ENCODE assay signal across 38 cellular contexts in the genomic region with DNA sequence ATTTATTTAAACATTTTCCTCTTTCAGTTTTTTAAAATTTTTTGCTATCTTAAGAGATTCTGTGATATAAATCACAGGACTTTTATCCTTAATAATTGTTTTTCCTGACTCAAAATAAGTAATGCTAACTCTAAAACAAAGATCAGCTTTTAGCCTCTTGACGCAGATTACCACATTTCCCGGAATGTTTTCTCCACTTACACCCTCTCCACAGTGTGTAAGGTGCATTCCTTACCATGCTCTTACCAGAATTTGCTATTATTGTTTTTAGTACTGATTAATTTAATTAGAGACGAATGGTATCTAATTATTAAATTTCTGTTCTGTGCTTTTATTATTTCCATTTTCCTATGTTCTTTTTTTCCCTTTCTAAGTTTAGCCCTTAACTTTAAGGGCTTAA. TPM values are rescaled to one million over a fixed set of nuclear protein-coding genes. Genes with fewer than 3 reads are reported as not detected.
"Had no signal": no experiment of that assay in that cellular context is flagged by ENCODE, and none has a peak within 500 bp of the region (broad histone marks: within the 10 kb centered on the region; RNA-seq: fewer than 3 reads in every experiment).

No MANE protein-coding gene starts in this region.

- H3K27me3 ChIP-seq: MG63 had no signal

- DNase-seq: Karpas-422, Kasumi-1, MG63, MM.1S, MV-4-11, NCI-H1048, NCI-H1092, NCI-H1092 treated with DMSO at 0.1 percent for 48 hours, NCI-H1105, NCI-H1105 treated with DMSO at 0.1 percent for 48 hours, NCI-H1417, NCI-H1417 treated with DMSO at 0.1 percent for 48 hours, NCI-H1436, NCI-H1436 treated with DMSO at 0.1 percent for 48 hours, NCI-H146, NCI-H1694, NCI-H1694 treated with DMSO at 0.1 percent for 48 hours, NCI-H187, NCI-H187 treated with DMSO at 0.1 percent for 48 hours, NCI-H1930, NCI-H2029, NCI-H2029 treated with DMSO at 0.1 percent for 48 hours, NCI-H2081, NCI-H2081 treated with DMSO at 0.1 percent for 48 hours, NCI-H2107, NCI-H2171, NCI-H2171 treated with DMSO at 0.1 percent for 48 hours, NCI-H2227 treated with DMSO at 0.1 percent for 48 hours, NCI-H226, NCI-H345, NCI-H446, NCI-H446 treated with DMSO at 0.1 percent for 48 hours, NCI-H510A, NCI-H510A treated with DMSO at 0.1 percent for 48 hours had no signal

- H3K36me3 ChIP-seq: MG63 had no signal

- H3K4me3 ChIP-seq: MG63 had no signal

RNA-seq across cellular contexts. Expression of a gene that starts 34.8 kb away (rescaled TPM):
- total RNA-seq: LHCN-M2, M059J, MCF 10A, NCI-H460 had no signal
